In genomic region chr11:117616979-117617378, GRCh38 we compare ENCODE assay signal across 32 cellular contexts.
"Had no signal": no experiment of that assay in that cellular context is flagged by ENCODE, and none has a peak within 500 bp of the region (broad histone marks: within the 10 kb centered on the region; RNA-seq: fewer than 3 reads in every experiment).

No MANE protein-coding gene starts in this region.

- H3K27ac ChIP-seq: ascending aorta, cardiac muscle cell, VCaP had no signal

- H3K27me3 ChIP-seq: ascending aorta, cardiac muscle cell had no signal

- H3K36me3 ChIP-seq: ascending aorta, cardiac muscle cell had no signal

- FAIRE-seq: bronchial epithelial cell, TTC549 had no signal

- DNase-seq: activated B cell treated with CpG ODN at 0.5 μM for 24 hours; activated CD4-positive, alpha-beta memory T cell treated with anti-CD3 and anti-CD28 coated beads for 36 hours; activated CD4-positive, alpha-beta T cell treated with anti-CD3 and anti-CD28 coated beads for 4 hours; activated CD4-positive, alpha-beta T cell treated with anti-CD3 and anti-CD28 coated beads, Interleukin-2, amount 10 ng/mL, durations not matched to agents 24 days and 14 days; activated CD4-positive, alpha-beta T cell treated with anti-CD3 and anti-CD28 coated beads, Interleukin-2, amount 50 U/mL, for 1 hour; activated CD4-positive, alpha-beta T cell treated with anti-CD3 and anti-CD28 coated beads, Interleukin-2, amount 50 U/mL, for 4 hours; activated CD4-positive, CD25-positive, alpha-beta regulatory T cell treated with anti-CD3 and anti-CD28 coated beads, Interleukin-2, amount 50 U/mL, for 72 hours; activated CD8-positive, alpha-beta memory T cell treated with anti-CD3 and anti-CD28 coated beads, Interleukin-2, amount 50 U/mL, for 4 hours; activated CD8-positive, alpha-beta T cell treated with anti-CD3 and anti-CD28 coated beads for 36 hours; activated effector memory CD4-positive, alpha-beta T cell treated with anti-CD3 and anti-CD28 coated beads, Interleukin-2, amount 50 U/mL, for 16 hours; activated gamma-delta T cell treated with Interleukin-2 at 50 U/mL for 16 hours; activated naive CD4-positive, alpha-beta T cell; activated naive CD4-positive, alpha-beta T cell treated with anti-CD3 and anti-CD28 coated beads for 36 hours; activated naive CD4-positive, alpha-beta T cell treated with anti-CD3 and anti-CD28 coated beads, Interleukin-2, amount 50 U/mL, for 16 hours; activated naive CD8-positive, alpha-beta T cell treated with anti-CD3 and anti-CD28 coated beads for 36 hours; activated T-cell treated with anti-CD3 and anti-CD28 coated beads for 4 hours; activated T-cell treated with anti-CD3 and anti-CD28 coated beads, Interleukin-2, amount 50 U/mL, for 1 hour; activated T-cell treated with anti-CD3 and anti-CD28 coated beads, Interleukin-2, amount 50 U/mL, for 4 hours; activated T-cell treated with anti-CD3 and anti-CD28 coated beads, Interleukin-2, amount 50 U/mL, for 72 hours; amygdala; anterior cingulate cortex; central memory CD4-positive, alpha-beta T cell; T-helper 1 cell; T-helper 2 cell; T-helper 9 cell had no signal

- ATAC-seq: activated CD8-positive, alpha-beta T cell treated with anti-CD3 and anti-CD28 coated beads for 36 hours; activated naive CD4-positive, alpha-beta T cell treated with anti-CD3 and anti-CD28 coated beads, Interleukin-2, amount 50 U/mL, for 72 hours; activated T-cell treated with anti-CD3 and anti-CD28 coated beads, Interleukin-2, amount 50 U/mL, for 4 hours; activated T-cell treated with anti-CD3 and anti-CD28 coated beads, Interleukin-2, amount 50 U/mL, for 72 hours; activated T-helper 17 cell treated with anti-CD3 and anti-CD28 coated beads, Interleukin-2, amount 50 U/mL, for 72 hours had no signal

- H3K4me3 ChIP-seq: ascending aorta, cardiac muscle cell had no signal

- H3K4me1 ChIP-seq: ascending aorta had no signal
